6 cellular contexts compared by ENCODE assay signal in genomic region chr17:16055139-16055538, GRCh38. TPM values are rescaled to one million over a fixed set of nuclear protein-coding genes. Genes with fewer than 3 reads are reported as not detected.
DNase-seq lines count a peak whose midpoint lies in the region; ATAC-seq and TF ChIP-seq lines count a peak whose summit lies in the region.
"Not testable (repeated sequence)": the region's sequence is repeated elsewhere in the genome, so short reads cannot be mapped to it uniquely, and the experiment has no call there.

No MANE protein-coding gene starts in this region.

- H3K4me3 ChIP-seq in CD4-positive, CD25-positive, alpha-beta regulatory T cell (ENCODE audit: low read depth, low read length); CD4-positive, alpha-beta memory T cell (ENCODE audit: low read length in 2 of 2); HEK293 (ENCODE audit: low read depth, low read length); naive thymus-derived CD4-positive, alpha-beta T cell (ENCODE audit: low read length): not testable (repeated sequence)

- not testable (repeated sequence) for H3K27me3 ChIP-seq in CD4-positive, CD25-positive, alpha-beta regulatory T cell (ENCODE audit: control insufficient read depth, insufficient read depth, low read length); CD4-positive, alpha-beta memory T cell (ENCODE audit: insufficient read depth, low read length); naive thymus-derived CD4-positive, alpha-beta T cell (ENCODE audit: control insufficient read depth in 2 of 2, insufficient read depth in 2 of 2, low read length in 2 of 2)

- peaks cover 0 to 31% (median 24%) of the 10 kb centered on the region in 4 donors for H3K4me1 Mint-ChIP-seq in CD4-positive, CD25-positive, alpha-beta regulatory T cell
- peaks cover 7 to 21% (median 13%) of the 10 kb centered on the region in 4 donors for H3K4me1 Mint-ChIP-seq in CD4-positive, alpha-beta memory T cell
- not testable (repeated sequence) for H3K4me1 Mint-ChIP-seq in activated T-cell treated with anti-CD3 and anti-CD28 coated beads, Interleukin-2, amount 50 U/mL, for 24 hours (ENCODE audit: low read depth)
- H3K4me1 Mint-ChIP-seq in activated T-helper 17 cell treated with anti-CD3 and anti-CD28 coated beads, Interleukin-2, amount 50 U/mL, for 72 hours: peaks cover 15% of the 10 kb centered on the region
- peaks cover 3 to 32% (median 25%) of the 10 kb centered on the region in 7 donors for H3K4me1 Mint-ChIP-seq in naive thymus-derived CD4-positive, alpha-beta T cell

- H3K4me3 Mint-ChIP-seq in CD4-positive, CD25-positive, alpha-beta regulatory T cell; CD4-positive, alpha-beta memory T cell; activated T-cell treated with anti-CD3 and anti-CD28 coated beads, Interleukin-2, amount 50 U/mL, for 24 hours; activated T-helper 17 cell treated with anti-CD3 and anti-CD28 coated beads, Interleukin-2, amount 50 U/mL, for 72 hours; naive thymus-derived CD4-positive, alpha-beta T cell: not testable (repeated sequence)

- peak overlapping the region in 2 of 3 donors; percentile 11 to 60 for H3K27ac Mint-ChIP-seq in CD4-positive, CD25-positive, alpha-beta regulatory T cell
- H3K27ac Mint-ChIP-seq in CD4-positive, alpha-beta memory T cell: peak overlapping the region in 5 of 7 donors; percentile 32 to 54 (median 43)
- H3K27ac Mint-ChIP-seq in activated T-cell treated with anti-CD3 and anti-CD28 coated beads, Interleukin-2, amount 50 U/mL, for 24 hours: peak overlapping the region; percentile 5
- H3K27ac Mint-ChIP-seq in activated T-helper 17 cell treated with anti-CD3 and anti-CD28 coated beads, Interleukin-2, amount 50 U/mL, for 72 hours: peak overlapping the region; percentile 16
- H3K27ac Mint-ChIP-seq in naive thymus-derived CD4-positive, alpha-beta T cell: peak overlapping the region in 5 of 9 donors; percentile 4 to 64 (median 18)

- H3K9me3 ChIP-seq in CD4-positive, CD25-positive, alpha-beta regulatory T cell (ENCODE audit: control insufficient read depth in 2 of 2, low read length in 2 of 2); CD4-positive, alpha-beta memory T cell (ENCODE audit: control insufficient read depth in 1 of 2, low read length in 2 of 2); HEK293 (ENCODE audit: control insufficient read depth, insufficient read depth, low read depth, low read length); naive thymus-derived CD4-positive, alpha-beta T cell (ENCODE audit: control insufficient read depth in 2 of 3, low read length in 3 of 3): not testable (repeated sequence)

- POLR2A ChIA-PET in CD4-positive, alpha-beta memory T cell (lab: Charles Lee; ENCODE audit: partially characterized antibody); HEK293 (lab: Yijun Ruan, JAX); naive thymus-derived CD4-positive, alpha-beta T cell (lab: Charles Lee): not testable (repeated sequence)

- not testable (repeated sequence) for H3K27ac ChIP-seq in CD4-positive, CD25-positive, alpha-beta regulatory T cell (ENCODE audit: insufficient read depth, low read length, poor library complexity, severe bottlenecking); CD4-positive, alpha-beta memory T cell (ENCODE audit: low read depth, low read length); HEK293 (ENCODE audit: extremely low read depth, low read depth, low read length); naive thymus-derived CD4-positive, alpha-beta T cell (ENCODE audit: low read depth, low read length)

- not testable (repeated sequence) for DNase-seq in CD4-positive, CD25-positive, alpha-beta regulatory T cell; CD4-positive, alpha-beta memory T cell; activated T-cell treated with anti-CD3 and anti-CD28 coated beads, Interleukin-2, amount 50 U/mL, for 24 hours; naive thymus-derived CD4-positive, alpha-beta T cell

- peaks cover 75% of the 10 kb centered on the region for H3K36me3 ChIP-seq in CD4-positive, CD25-positive, alpha-beta regulatory T cell (ENCODE audit: control insufficient read depth, insufficient read depth, low read length)
- H3K36me3 ChIP-seq in CD4-positive, alpha-beta memory T cell (ENCODE audit: insufficient read depth, low read length): peaks cover 24% of the 10 kb centered on the region
- H3K36me3 ChIP-seq in HEK293 (ENCODE audit: control insufficient read depth in 2 of 2, insufficient read depth in 1 of 2, low read length in 2 of 2): peaks cover 78 to 86% of the 10 kb centered on the region in 2 experiments
- peaks cover 5 to 62% (median 9%) of the 10 kb centered on the region in 3 experiments for H3K36me3 ChIP-seq in naive thymus-derived CD4-positive, alpha-beta T cell (ENCODE audit: control insufficient read depth in 2 of 3, insufficient read depth in 3 of 3, low read length in 3 of 3)

- not testable (repeated sequence) for H3K27me3 Mint-ChIP-seq in CD4-positive, CD25-positive, alpha-beta regulatory T cell; CD4-positive, alpha-beta memory T cell; activated T-cell treated with anti-CD3 and anti-CD28 coated beads, Interleukin-2, amount 50 U/mL, for 24 hours; activated T-helper 17 cell treated with anti-CD3 and anti-CD28 coated beads, Interleukin-2, amount 50 U/mL, for 72 hours; naive thymus-derived CD4-positive, alpha-beta T cell

- ATAC-seq in CD4-positive, CD25-positive, alpha-beta regulatory T cell (ENCODE audit: low read depth in 2 of 2); activated T-helper 17 cell treated with anti-CD3 and anti-CD28 coated beads, Interleukin-2, amount 50 U/mL, for 72 hours (replicated peaks); naive thymus-derived CD4-positive, alpha-beta T cell: not testable (repeated sequence)

- peaks cover 71% of the 10 kb centered on the region for H3K36me3 Mint-ChIP-seq in CD4-positive, CD25-positive, alpha-beta regulatory T cell
- peaks cover 58 to 72% of the 10 kb centered on the region in 2 donors for H3K36me3 Mint-ChIP-seq in CD4-positive, alpha-beta memory T cell
- H3K36me3 Mint-ChIP-seq in activated T-cell treated with anti-CD3 and anti-CD28 coated beads, Interleukin-2, amount 50 U/mL, for 24 hours (ENCODE audit: low read depth): peaks cover 89% of the 10 kb centered on the region
- H3K36me3 Mint-ChIP-seq in activated T-helper 17 cell treated with anti-CD3 and anti-CD28 coated beads, Interleukin-2, amount 50 U/mL, for 72 hours (ENCODE audit: low read depth): peaks cover 94% of the 10 kb centered on the region
- H3K36me3 Mint-ChIP-seq in naive thymus-derived CD4-positive, alpha-beta T cell: peaks cover 40 to 76% (median 59%) of the 10 kb centered on the region in 5 donors

- TF ChIP-seq CTCF in HEK293 (tag by site-specific recombination; IDR thresholded peaks at IDR 0.05): not testable (repeated sequence)

- CTCF ChIA-PET in CD4-positive, alpha-beta memory T cell (lab: Charles Lee; ENCODE audit: partially characterized antibody); HEK293 (lab: Yijun Ruan, JAX); naive thymus-derived CD4-positive, alpha-beta T cell (lab: Charles Lee): not testable (repeated sequence)

- not testable (repeated sequence) for H3K9me3 Mint-ChIP-seq in CD4-positive, CD25-positive, alpha-beta regulatory T cell; CD4-positive, alpha-beta memory T cell; activated T-cell treated with anti-CD3 and anti-CD28 coated beads, Interleukin-2, amount 50 U/mL, for 24 hours; activated T-helper 17 cell treated with anti-CD3 and anti-CD28 coated beads, Interleukin-2, amount 50 U/mL, for 72 hours; naive thymus-derived CD4-positive, alpha-beta T cell

- intact Hi-C loops in CD4-positive, alpha-beta memory T cell (cut with micrococcal nuclease); naive thymus-derived CD4-positive, alpha-beta T cell (cut with micrococcal nuclease): not testable (repeated sequence)

- H3K4me1 ChIP-seq in CD4-positive, CD25-positive, alpha-beta regulatory T cell (ENCODE audit: control insufficient read depth, insufficient read depth, low read length, poor library complexity, severe bottlenecking); CD4-positive, alpha-beta memory T cell (ENCODE audit: insufficient read depth, low read length); HEK293 (ENCODE audit: control insufficient read depth, insufficient read depth, low read length); naive thymus-derived CD4-positive, alpha-beta T cell (ENCODE audit: control insufficient read depth in 2 of 2, insufficient read depth in 2 of 2, low read length in 2 of 2): not testable (repeated sequence)

TF ChIP-seq in HEK293, 187 proteins besides CTCF, POLR2A, EP300 and RAD21:
- TF ChIP-seq ZNF146 (tag by site-specific recombination; IDR thresholded peaks at IDR 0.05): peak; percentile 96

RNA-seq across cellular contexts. Expression of gene TTC19, which starts 55.5 kb away (rescaled TPM):
- 44.3 TPM for total RNA-seq in CD4-positive, CD25-positive, alpha-beta regulatory T cell
- 10 to 100 TPM; 28.7 to 38.2 (median 29.0) TPM for polyA plus RNA-seq in CD4-positive, CD25-positive, alpha-beta regulatory T cell
- total RNA-seq in CD4-positive, alpha-beta memory T cell: 10 to 100 TPM; 34.1 to 36.3 TPM
- polyA plus RNA-seq in CD4-positive, alpha-beta memory T cell: 10 to 100 TPM; 38.0 to 61.4 TPM
- total RNA-seq in activated T-helper 17 cell treated with anti-CD3 and anti-CD28 coated beads, Interleukin-2, amount 50 U/mL, for 72 hours: 10 to 100 TPM; 22.2 to 28.8 TPM
- 10 to 100 TPM; 32.8 to 61.6 (median 37.4) TPM for total RNA-seq in naive thymus-derived CD4-positive, alpha-beta T cell
- polyA plus RNA-seq in naive thymus-derived CD4-positive, alpha-beta T cell: 10 to 100 TPM; 35.8 to 35.9 TPM

RNA-seq across cellular contexts. Expression of gene ZSWIM7, which starts 55.6 kb away (rescaled TPM):
- total RNA-seq in CD4-positive, CD25-positive, alpha-beta regulatory T cell: 11.6 TPM
- polyA plus RNA-seq in CD4-positive, CD25-positive, alpha-beta regulatory T cell: 10 to 100 TPM; 43.5 to 55.2 (median 51.2) TPM
- total RNA-seq in CD4-positive, alpha-beta memory T cell: 10 to 100 TPM; 30.2 to 30.9 TPM
- polyA plus RNA-seq in CD4-positive, alpha-beta memory T cell: 10 to 100 TPM; 56.9 to 66.5 TPM
- 10 to 100 TPM; 10.9 to 14.8 TPM for total RNA-seq in activated T-helper 17 cell treated with anti-CD3 and anti-CD28 coated beads, Interleukin-2, amount 50 U/mL, for 72 hours
- 10 to 100 TPM; 10.0 to 39.6 (median 25.4) TPM for total RNA-seq in naive thymus-derived CD4-positive, alpha-beta T cell
- 10 to 100 TPM; 78.6 to 82.7 TPM for polyA plus RNA-seq in naive thymus-derived CD4-positive, alpha-beta T cell
